20 cellular contexts compared by ENCODE assay signal in genomic region chr3:139473155-139473771, GRCh38. TPM values are rescaled to one million over a fixed set of nuclear protein-coding genes. Genes with fewer than 3 reads are reported as not detected.
DNase-seq lines count a peak whose midpoint lies in the region; ATAC-seq, FAIRE-seq and TF ChIP-seq lines count a peak whose summit lies in the region.
"Had no signal": no experiment of that assay in that cellular context is flagged by ENCODE, and none has a peak within 500 bp of the region (broad histone marks: within the 10 kb centered on the region; RNA-seq: fewer than 3 reads in every experiment).

No MANE protein-coding gene starts in this region.

- peak; percentile 50 for FAIRE-seq in RCC 7860 (lab: Jason Lieb, UNC)

- no peaks in the 10 kb centered on the region for H3K4me1 Mint-ChIP-seq in stimulated activated effector memory CD8-positive, alpha-beta T cell treated with anti-CD3 and anti-CD28 coated beads, Interleukin-12 subunit alpha, Interleukin-12 subunit beta, amount 100 ng/mL, for 72 hours

- no peak for TF ChIP-seq POLR2A in adrenal gland (IDR thresholded peaks at IDR 0.05)

- TF ChIP-seq CTCF in foreskin keratinocyte (conservative IDR thresholded peaks at IDR 0.05) = no peak
- TF ChIP-seq CTCF in adrenal gland (IDR thresholded peaks at IDR 0.05) = no peak

- H3K36me3 Mint-ChIP-seq in stimulated activated effector memory CD8-positive, alpha-beta T cell treated with anti-CD3 and anti-CD28 coated beads, Interleukin-12 subunit alpha, Interleukin-12 subunit beta, amount 100 ng/mL, for 72 hours = no peaks in the 10 kb centered on the region

- H3K27ac Mint-ChIP-seq in stimulated activated effector memory CD8-positive, alpha-beta T cell treated with anti-CD3 and anti-CD28 coated beads, Interleukin-12 subunit alpha, Interleukin-12 subunit beta, amount 100 ng/mL, for 72 hours = no peak overlapping the region
- H3K27ac Mint-ChIP-seq: nephron progenitor cell had no signal

- H3K36me3 ChIP-seq in adrenal gland (replicated peaks in 1 of 2) = no peaks in the 10 kb centered on the region
- H3K36me3 ChIP-seq: BE2C had no signal

- H3K4me3 Mint-ChIP-seq in stimulated activated effector memory CD8-positive, alpha-beta T cell treated with anti-CD3 and anti-CD28 coated beads, Interleukin-12 subunit alpha, Interleukin-12 subunit beta, amount 100 ng/mL, for 72 hours = no peak overlapping the region
- H3K4me3 Mint-ChIP-seq: nephron progenitor cell had no signal

- in situ Hi-C loops in KBM-7 (cut with MboI; ENCODE audit: low pct_unique_long_range_greater_than_20kb, low sequenced_read_pairs) = no loop called here

- no peaks in the 10 kb centered on the region for H3K9me3 Mint-ChIP-seq in stimulated activated effector memory CD8-positive, alpha-beta T cell treated with anti-CD3 and anti-CD28 coated beads, Interleukin-12 subunit alpha, Interleukin-12 subunit beta, amount 100 ng/mL, for 72 hours
- H3K9me3 Mint-ChIP-seq: nephron progenitor cell had no signal

- H3K27me3 ChIP-seq in foreskin keratinocyte (no peaks in the 10 kb centered on the region), adrenal gland (no peaks in the 10 kb centered on the region)
- H3K27me3 ChIP-seq: BE2C, testis had no signal

- WGBS in adrenal gland, 4 donors = 92 to 100% (median 95%) methylated on average over 2 of the region's 2 CpGs

- ATAC-seq in foreskin keratinocyte = peak; percentile 30
- peak; percentile 27 for ATAC-seq in stimulated activated effector memory CD8-positive, alpha-beta T cell treated with anti-CD3 and anti-CD28 coated beads, Interleukin-12 subunit alpha, Interleukin-12 subunit beta, amount 100 ng/mL, for 72 hours

- intact Hi-C loops in adrenal gland (cut with DNase I) = no loop called here

- no peak overlapping the region for H3K4me3 ChIP-seq in adrenal gland
- H3K4me3 ChIP-seq: lung, testis had no signal

- DNase-seq in H4 (ENCODE audit: low spot score) (peak; percentile 57), RCC 7860 (ENCODE audit: low spot score) (peak; percentile 55), foreskin keratinocyte (no peak), KBM-7 (no peak), adrenal gland (no peak), dermis blood vessel endothelial cell (no peak)
- DNase-seq in stimulated activated effector memory CD8-positive, alpha-beta T cell treated with anti-CD3 and anti-CD28 coated beads, Interleukin-12 subunit alpha, Interleukin-12 subunit beta, amount 100 ng/mL, for 72 hours (ENCODE audit: low spot score in 2 of 2) = no peak
- DNase-seq: activated CD4-positive, alpha-beta T cell treated with anti-CD3 and anti-CD28 coated beads for 1 hour; activated naive CD4-positive, alpha-beta T cell treated with Interleukin-2 at 50 U/mL for 16 hours; BE2C; cortex of kidney; GOT3; NCI-H2081; NCI-H526 treated with DMSO at 0.1 percent for 48 hours; nephron progenitor cell; retina; T-helper 2 cell; testis had no signal

- H3K4me1 ChIP-seq in foreskin keratinocyte (peaks cover 1% of the 10 kb centered on the region), adrenal gland (replicated peaks in 1 of 2) (peaks cover 0 to under 1% of the 10 kb centered on the region in 2 donors)
- H3K4me1 ChIP-seq: BE2C, testis had no signal

- no peaks in the 10 kb centered on the region for H3K9me3 ChIP-seq in adrenal gland (replicated peaks in 1 of 3)
- H3K9me3 ChIP-seq: BE2C, testis had no signal

- H3K27ac ChIP-seq in foreskin keratinocyte (no peak overlapping the region), adrenal gland (no peak overlapping the region)
- H3K27ac ChIP-seq: testis had no signal

RNA-seq across cellular contexts. Expression of gene RBP2, which starts 3.1 kb away (rescaled TPM):
- not detected in 2 replicates for total RNA-seq in H4 (2014; rRNA removed; shearing (Covaris generic))
- total RNA-seq in foreskin keratinocyte = not detected in 2 replicates
- polyA plus RNA-seq in foreskin keratinocyte = not detected in 2 replicates
- 1 to 10 TPM in 1 of 8 donors, not detected in 7; 2.2 TPM for total RNA-seq in adrenal gland
- polyA plus RNA-seq in adrenal gland = 1 to 10 TPM in 1 of 3 donors, under 1 TPM in 2; 0.71 to 1.9 (median 0.99) TPM
- not detected in 2 replicates for total RNA-seq in dermis blood vessel endothelial cell
- total RNA-seq: MCF 10A, testis had no signal

Comparison
In these comparisons a context has a peak if more than half of its experiments do, and no peak if none do; other contexts are left out.
1. DNase-seq: peak in H4 (single experiment) and RCC 7860 (single experiment); none in foreskin keratinocyte (0 of 2), stimulated activated effector memory CD8-positive, alpha-beta T cell treated with anti-CD3 and anti-CD28 coated beads, Interleukin-12 subunit alpha, Interleukin-12 subunit beta, amount 100 ng/mL, for 72 hours (0 of 2), KBM-7 (single experiment), adrenal gland (0 of 7) and dermis blood vessel endothelial cell (single experiment).